Comparison of ENCODE assay signal across 2 cellular contexts in genomic region chr13:98142427-98143156, GRCh38.
TF ChIP-seq lines count a peak whose summit lies in the region.

A gene with protein sequence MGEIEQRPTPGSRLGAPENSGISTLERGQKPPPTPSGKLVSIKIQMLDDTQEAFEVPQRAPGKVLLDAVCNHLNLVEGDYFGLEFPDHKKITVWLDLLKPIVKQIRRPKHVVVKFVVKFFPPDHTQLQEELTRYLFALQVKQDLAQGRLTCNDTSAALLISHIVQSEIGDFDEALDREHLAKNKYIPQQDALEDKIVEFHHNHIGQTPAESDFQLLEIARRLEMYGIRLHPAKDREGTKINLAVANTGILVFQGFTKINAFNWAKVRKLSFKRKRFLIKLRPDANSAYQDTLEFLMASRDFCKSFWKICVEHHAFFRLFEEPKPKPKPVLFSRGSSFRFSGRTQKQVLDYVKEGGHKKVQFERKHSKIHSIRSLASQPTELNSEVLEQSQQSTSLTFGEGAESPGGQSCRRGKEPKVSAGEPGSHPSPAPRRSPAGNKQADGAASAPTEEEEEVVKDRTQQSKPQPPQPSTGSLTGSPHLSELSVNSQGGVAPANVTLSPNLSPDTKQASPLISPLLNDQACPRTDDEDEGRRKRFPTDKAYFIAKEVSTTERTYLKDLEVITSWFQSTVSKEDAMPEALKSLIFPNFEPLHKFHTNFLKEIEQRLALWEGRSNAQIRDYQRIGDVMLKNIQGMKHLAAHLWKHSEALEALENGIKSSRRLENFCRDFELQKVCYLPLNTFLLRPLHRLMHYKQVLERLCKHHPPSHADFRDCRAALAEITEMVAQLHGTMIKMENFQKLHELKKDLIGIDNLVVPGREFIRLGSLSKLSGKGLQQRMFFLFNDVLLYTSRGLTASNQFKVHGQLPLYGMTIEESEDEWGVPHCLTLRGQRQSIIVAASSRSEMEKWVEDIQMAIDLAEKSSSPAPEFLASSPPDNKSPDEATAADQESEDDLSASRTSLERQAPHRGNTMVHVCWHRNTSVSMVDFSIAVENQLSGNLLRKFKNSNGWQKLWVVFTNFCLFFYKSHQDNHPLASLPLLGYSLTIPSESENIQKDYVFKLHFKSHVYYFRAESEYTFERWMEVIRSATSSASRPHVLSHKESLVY (plus strand): TSS chr13:98143094. CDS start chr13:98213243, 70,149 bp downstream.

TF ChIP-seq in HCT116, 20 proteins besides CTCF, POLR2A, EP300 and RAD21:
- TF ChIP-seq POLR2AphosphoS5 (IDR thresholded peaks at IDR 0.05; ENCODE audit: low read depth, low read length), result peak; percentile 36
- TF ChIP-seq EGR1 (IDR thresholded peaks at IDR 0.05; ENCODE audit: low read depth), result peak; percentile 62
- TF ChIP-seq, protein P1, sequence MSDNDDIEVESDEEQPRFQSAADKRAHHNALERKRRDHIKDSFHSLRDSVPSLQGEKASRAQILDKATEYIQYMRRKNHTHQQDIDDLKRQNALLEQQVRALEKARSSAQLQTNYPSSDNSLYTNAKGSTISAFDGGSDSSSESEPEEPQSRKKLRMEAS (IDR thresholded peaks at IDR 0.05), result peak; percentile 55
- TF ChIP-seq SRF (IDR thresholded peaks at IDR 0.05; ENCODE audit: low read depth), result no peak
- no peak for TF ChIP-seq REST (IDR thresholded peaks at IDR 0.05; ENCODE audit: low read depth)

TF ChIP-seq in H1, 55 proteins besides CTCF, POLR2A, EP300 and RAD21:
- TF ChIP-seq TAF1 (IDR thresholded peaks at IDR 0.05; ENCODE audit: low read depth, low read length) (0 out of 2 replicates have a peak, but pooled peaks have one; percentile 18), SP1 (IDR thresholded peaks at IDR 0.05; ENCODE audit: low read depth, low read length) (no peak), TAF7 (optimal IDR thresholded peaks at IDR 0.05; ENCODE audit: borderline replicate concordance, low read depth, low read length) (peak; percentile 44), KDM4A (IDR thresholded peaks at IDR 0.05; ENCODE audit: low read depth, low read length, severe bottlenecking) (peak; percentile 52), HDAC2 (IDR thresholded peaks at IDR 0.05; ENCODE audit: borderline replicate concordance in 1 of 2, low read depth in 2 of 2, low read length in 2 of 2) (peak in 1 of 2 experiments; percentile 44; a peak in 1 of 4 replicates), E2F6 (IDR thresholded peaks at IDR 0.05) (peak; percentile 80), ASH2L (IDR thresholded peaks at IDR 0.05; ENCODE audit: low read length) (peak; percentile 70), RBBP5 (IDR thresholded peaks at IDR 0.05; ENCODE audit: borderline replicate concordance, low read depth, low read length) (0 out of 2 replicates have a peak, but pooled peaks have one; percentile 33), NRF1 (IDR thresholded peaks at IDR 0.05; ENCODE audit: low read depth, low read length) (no peak)
- TF ChIP-seq, protein P1 (IDR thresholded peaks at IDR 0.05), result peak; percentile 38; the same call in 1 of the 2 replicates
